1 cellular context compared by ENCODE assay signal in genomic region chr1:26429741-26430140, GRCh38.
TF ChIP-seq lines count a peak whose summit lies in the region.

No MANE protein-coding gene starts in this region.

TF ChIP-seq in H1, 55 proteins besides CTCF, POLR2A, EP300 and RAD21:
- TF ChIP-seq JUND (IDR thresholded peaks at IDR 0.05; ENCODE audit: low read length): 0 out of 2 replicates have a peak, but pooled peaks have one; percentile 10
- no peak for TF ChIP-seq YY1 (IDR thresholded peaks at IDR 0.05; ENCODE audit: low read depth, low read length)
- TF ChIP-seq KDM4A (IDR thresholded peaks at IDR 0.05; ENCODE audit: low read depth, low read length, severe bottlenecking): no peak
- TF ChIP-seq CHD7 (IDR thresholded peaks at IDR 0.05; ENCODE audit: insufficient replicate concordance, low read length): peak; percentile 88
- peak; percentile 64 for TF ChIP-seq NANOG (IDR thresholded peaks at IDR 0.05; ENCODE audit: insufficient read depth, low read depth, low read length, poor library complexity, severe bottlenecking)
- TF ChIP-seq TBP (IDR thresholded peaks at IDR 0.05; ENCODE audit: low read depth, low read length): no peak
- no peak for TF ChIP-seq USF2 (IDR thresholded peaks at IDR 0.05; ENCODE audit: low read length)
- TF ChIP-seq RNF2 (IDR thresholded peaks at IDR 0.05; ENCODE audit: borderline replicate concordance, low read depth, low read length, missing control alignments, poor library complexity, severe bottlenecking): no peak
- peak; percentile 97 for TF ChIP-seq POU5F1 (IDR thresholded peaks at IDR 0.05; ENCODE audit: low read depth, low read length)
- TF ChIP-seq TEAD4 (IDR thresholded peaks at IDR 0.05; ENCODE audit: low read depth, low read length): peak; percentile 87
- TF ChIP-seq CHD2 (IDR thresholded peaks at IDR 0.05; ENCODE audit: low read length): no peak
- no peak for TF ChIP-seq ATF3 (IDR thresholded peaks at IDR 0.05; ENCODE audit: insufficient read depth, low read depth, low read length)
- no peak for TF ChIP-seq SIN3A (conservative IDR thresholded peaks at IDR 0.05 in 1 of 2, IDR thresholded peaks at IDR 0.05 in 1 of 2; ENCODE audit: low read depth in 1 of 2, low read length in 2 of 2)
- TF ChIP-seq ZNF274 (IDR thresholded peaks at IDR 0.05; ENCODE audit: borderline replicate concordance, extremely low read depth, low read length): no peak
- TF ChIP-seq SP4 (IDR thresholded peaks at IDR 0.05; ENCODE audit: low read length): no peak
- TF ChIP-seq POLR2AphosphoS5 (IDR thresholded peaks at IDR 0.05; ENCODE audit: low read depth, low read length): peak; percentile 73; the same call in 1 of the 2 replicates
- no peak for TF ChIP-seq BRCA1 (IDR thresholded peaks at IDR 0.05; ENCODE audit: low read depth, low read length)
- TF ChIP-seq ASH2L (IDR thresholded peaks at IDR 0.05; ENCODE audit: low read length): no peak
- no peak for TF ChIP-seq EGR1 (IDR thresholded peaks at IDR 0.05; ENCODE audit: borderline replicate concordance, low read depth, low read length)
- TF ChIP-seq TCF12 (IDR thresholded peaks at IDR 0.05; ENCODE audit: low read depth, low read length): no peak
- no peak for TF ChIP-seq MAFK (IDR thresholded peaks at IDR 0.05; ENCODE audit: low read depth, low read length)
- TF ChIP-seq CREB1 (IDR thresholded peaks at IDR 0.05): no peak
- no peak for TF ChIP-seq NRF1 (IDR thresholded peaks at IDR 0.05; ENCODE audit: low read depth, low read length)
- TF ChIP-seq HDAC6 (IDR thresholded peaks at IDR 0.05; ENCODE audit: low read depth, low read length): no peak
- TF ChIP-seq KDM1A (IDR thresholded peaks at IDR 0.05; ENCODE audit: borderline replicate concordance, low read length): no peak
- no peak for TF ChIP-seq CHD1 (IDR thresholded peaks at IDR 0.05; ENCODE audit: low read depth, low read length)
- no peak for TF ChIP-seq CBX8 (IDR thresholded peaks at IDR 0.05; ENCODE audit: borderline replicate concordance, low read depth, low read length)
- peak in 1 of 2 experiments; percentile 21 for TF ChIP-seq BCL11A (IDR thresholded peaks at IDR 0.05; ENCODE audit: low read depth in 2 of 2, low read length in 2 of 2)
- TF ChIP-seq BACH1 (IDR thresholded peaks at IDR 0.05; ENCODE audit: low read length): no peak
- no peak for TF ChIP-seq CTBP2 (IDR thresholded peaks at IDR 0.05; ENCODE audit: borderline replicate concordance, insufficient read depth, insufficient read length, low read length)
- 0 out of 4 replicates have a peak, but pooled peaks of 1 of the 2 experiments have one; percentile 45 for TF ChIP-seq HDAC2 (IDR thresholded peaks at IDR 0.05; ENCODE audit: borderline replicate concordance in 1 of 2, low read depth in 2 of 2, low read length in 2 of 2)
- TF ChIP-seq SP1 (IDR thresholded peaks at IDR 0.05; ENCODE audit: low read depth, low read length): no peak
- no peak for TF ChIP-seq GABPA (IDR thresholded peaks at IDR 0.05; ENCODE audit: borderline replicate concordance, insufficient read depth, low read length)
- TF ChIP-seq ATF2 (IDR thresholded peaks at IDR 0.05; ENCODE audit: low read length): peak; percentile 26; the same call in 1 of the 2 replicates
- no peak for TF ChIP-seq SRF (IDR thresholded peaks at IDR 0.05; ENCODE audit: low read depth, low read length)
- no peak for TF ChIP-seq SAP30 (IDR thresholded peaks at IDR 0.05; ENCODE audit: insufficient read depth, insufficient replicate concordance, low read length)
TF ChIP-seq in H1: peak in this region for 9.
